9 cellular contexts compared by ENCODE assay signal in the genomic region with DNA sequence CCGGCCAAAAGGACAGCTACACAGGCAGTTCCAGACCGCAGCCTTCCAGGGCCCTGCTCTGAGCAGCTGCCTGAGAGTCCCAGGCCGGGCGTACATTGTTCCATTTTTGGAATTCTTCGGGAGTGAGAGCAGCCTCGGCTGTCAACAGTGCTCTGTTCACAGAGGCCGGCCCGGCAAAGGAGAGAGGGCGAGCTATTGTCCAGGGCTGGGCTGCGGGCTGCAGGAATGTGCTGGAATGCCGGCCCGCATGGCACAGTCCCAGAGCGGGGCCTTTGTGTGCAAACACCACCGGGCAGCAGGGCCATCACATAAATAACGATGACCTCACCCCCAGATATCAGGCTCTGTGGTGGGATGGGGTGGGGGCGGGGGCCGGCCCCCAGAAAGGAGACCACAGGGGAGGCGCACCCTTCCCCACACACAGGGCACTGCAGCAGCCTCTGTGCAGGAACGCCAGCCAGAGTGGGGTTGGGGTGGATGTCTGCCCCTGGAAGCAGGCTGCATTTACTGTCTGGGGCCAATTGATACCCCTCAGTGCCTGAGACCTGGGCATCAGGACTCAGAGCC. TPM values are rescaled to one million over a fixed set of nuclear protein-coding genes. Genes with fewer than 3 reads are reported as not detected.
DNase-seq lines count a peak whose midpoint lies in the region; ATAC-seq and TF ChIP-seq lines count a peak whose summit lies in the region.
"Had no signal": no experiment of that assay in that cellular context is flagged by ENCODE, and none has a peak within 500 bp of the region (broad histone marks: within the 10 kb centered on the region; RNA-seq: fewer than 3 reads in every experiment).

No MANE protein-coding gene starts in this region.

- H3K27ac ChIP-seq in ascending aorta, result peak overlapping the region; percentile 63 to 77

- ATAC-seq in left ventricle myocardium superior (peak; percentile 95), GM21737 (IDR thresholded peaks at IDR 0.05; ENCODE audit: unreplicated experiment) (no peak), HG03521 (IDR thresholded peaks at IDR 0.05; ENCODE audit: unreplicated experiment) (no peak), GM19324 (IDR thresholded peaks at IDR 0.05; ENCODE audit: low FRiP score, unreplicated experiment) (no peak)
- ATAC-seq in stimulated activated naive CD8-positive, alpha-beta T cell treated with anti-CD3 and anti-CD28 coated beads, Interleukin-15, Interleukin-2, amounts not matched to agents 100 U/mL and 50 U/mL, for 24 hours, result no peak

- H3K4me1 ChIP-seq in ascending aorta, result peaks cover 10 to 23% of the 10 kb centered on the region in 2 donors

- no peaks in the 10 kb centered on the region for H3K36me3 ChIP-seq in ascending aorta

- no peaks in the 10 kb centered on the region for H3K27me3 ChIP-seq in ascending aorta

- H3K9me3 ChIP-seq in ascending aorta, result no peaks in the 10 kb centered on the region

- intact Hi-C loops in ascending aorta (cut with DNase I), result loop anchor here (2.0 kb wide), 2 partner anchors 53 to 145 kb away; no protein-coding TSS in a partner anchor
- intact Hi-C loops in left ventricle myocardium superior (cut with micrococcal nuclease), result no loop called here

- no peak overlapping the region for H3K4me3 ChIP-seq in ascending aorta
- H3K4me3 ChIP-seq in retinal pigment epithelial cell (ENCODE audit: low read length), result no peak overlapping the region

- peak; percentile 95 for DNase-seq in GM04504 (ENCODE audit: low read depth)
- DNase-seq in ascending aorta (ENCODE audit: low spot score in 2 of 2), result peak in 1 of 2 donors; percentile 91
- peak; percentile 93 for DNase-seq in left ventricle myocardium superior
- peak; percentile 92 for DNase-seq in retinal pigment epithelial cell (ENCODE audit: low read depth)
- no peak for DNase-seq in stimulated activated naive CD8-positive, alpha-beta T cell treated with anti-CD3 and anti-CD28 coated beads, Interleukin-15, Interleukin-2, amounts not matched to agents 100 U/mL and 50 U/mL, for 24 hours
- DNase-seq: NCI-H1436 treated with DMSO at 0.1 percent for 48 hours had no signal

- no peak for TF ChIP-seq CTCF in ascending aorta (IDR thresholded peaks at IDR 0.05)
- no peak for TF ChIP-seq CTCF in retinal pigment epithelial cell (conservative IDR thresholded peaks at IDR 0.05; ENCODE audit: low read depth, low read length)

RNA-seq across cellular contexts. Expression of a gene that starts 15.8 kb away (rescaled TPM):
- not detected for total RNA-seq in ascending aorta
- not detected for total RNA-seq in left ventricle myocardium superior
